ENCODE assay signal across 2 cellular contexts in the genomic region with DNA sequence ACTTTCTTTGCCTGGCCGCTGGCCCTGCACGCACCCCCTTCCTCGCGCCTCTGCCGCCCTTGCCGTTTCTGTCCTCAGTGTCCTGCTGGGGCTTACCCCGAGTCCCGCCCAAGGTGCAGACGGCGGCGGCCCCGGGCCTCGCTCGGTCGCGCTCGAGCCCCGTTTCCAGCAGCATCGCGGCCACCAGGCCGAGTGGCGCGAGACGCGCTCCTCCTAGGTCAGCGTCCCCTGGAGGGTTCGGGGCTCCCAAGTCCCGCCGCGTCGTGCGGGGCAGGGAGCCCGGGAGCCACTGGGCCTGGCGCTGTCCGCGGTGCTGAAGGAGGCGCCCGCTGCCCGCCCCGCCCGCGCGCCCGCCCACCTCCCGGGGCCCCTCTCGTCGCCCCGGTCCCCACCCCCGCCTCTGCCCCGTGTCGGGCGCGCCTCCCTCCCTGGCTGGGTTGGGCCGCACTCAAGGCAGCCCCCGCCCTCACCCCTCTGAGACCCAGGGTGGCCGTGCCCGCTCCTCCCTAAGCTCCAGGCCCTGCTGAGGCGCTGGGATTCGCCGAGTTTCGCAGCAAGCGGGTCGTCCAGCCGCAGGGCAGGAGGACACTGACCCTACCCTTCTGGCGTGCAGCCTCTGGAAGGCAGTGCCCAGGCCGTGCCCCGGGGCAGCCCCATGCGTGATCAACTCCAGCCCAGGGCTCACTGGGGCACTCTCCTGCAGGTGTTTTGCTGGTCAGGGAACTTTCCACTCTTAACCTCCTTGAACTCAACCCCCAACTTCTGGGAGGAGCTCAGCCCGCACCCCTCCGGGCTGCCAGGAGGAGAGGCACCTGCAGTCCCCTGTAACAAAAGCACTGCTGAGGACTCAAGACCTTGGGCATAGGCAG.
TF ChIP-seq lines count a peak whose summit lies in the region.

A gene (minus strand): TSS at position 291 of the 869 bp plus-strand sequence. CDS start 116 bp downstream, at position 175.

TF ChIP-seq in SK-N-SH, 30 proteins besides CTCF, POLR2A, EP300 and RAD21 (continued from another document):
- TF ChIP-seq, protein P1, sequence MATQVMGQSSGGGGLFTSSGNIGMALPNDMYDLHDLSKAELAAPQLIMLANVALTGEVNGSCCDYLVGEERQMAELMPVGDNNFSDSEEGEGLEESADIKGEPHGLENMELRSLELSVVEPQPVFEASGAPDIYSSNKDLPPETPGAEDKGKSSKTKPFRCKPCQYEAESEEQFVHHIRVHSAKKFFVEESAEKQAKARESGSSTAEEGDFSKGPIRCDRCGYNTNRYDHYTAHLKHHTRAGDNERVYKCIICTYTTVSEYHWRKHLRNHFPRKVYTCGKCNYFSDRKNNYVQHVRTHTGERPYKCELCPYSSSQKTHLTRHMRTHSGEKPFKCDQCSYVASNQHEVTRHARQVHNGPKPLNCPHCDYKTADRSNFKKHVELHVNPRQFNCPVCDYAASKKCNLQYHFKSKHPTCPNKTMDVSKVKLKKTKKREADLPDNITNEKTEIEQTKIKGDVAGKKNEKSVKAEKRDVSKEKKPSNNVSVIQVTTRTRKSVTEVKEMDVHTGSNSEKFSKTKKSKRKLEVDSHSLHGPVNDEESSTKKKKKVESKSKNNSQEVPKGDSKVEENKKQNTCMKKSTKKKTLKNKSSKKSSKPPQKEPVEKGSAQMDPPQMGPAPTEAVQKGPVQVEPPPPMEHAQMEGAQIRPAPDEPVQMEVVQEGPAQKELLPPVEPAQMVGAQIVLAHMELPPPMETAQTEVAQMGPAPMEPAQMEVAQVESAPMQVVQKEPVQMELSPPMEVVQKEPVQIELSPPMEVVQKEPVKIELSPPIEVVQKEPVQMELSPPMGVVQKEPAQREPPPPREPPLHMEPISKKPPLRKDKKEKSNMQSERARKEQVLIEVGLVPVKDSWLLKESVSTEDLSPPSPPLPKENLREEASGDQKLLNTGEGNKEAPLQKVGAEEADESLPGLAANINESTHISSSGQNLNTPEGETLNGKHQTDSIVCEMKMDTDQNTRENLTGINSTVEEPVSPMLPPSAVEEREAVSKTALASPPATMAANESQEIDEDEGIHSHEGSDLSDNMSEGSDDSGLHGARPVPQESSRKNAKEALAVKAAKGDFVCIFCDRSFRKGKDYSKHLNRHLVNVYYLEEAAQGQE (IDR thresholded peaks at IDR 0.05; ENCODE audit: low read depth, low read length) = peak; percentile 90

TF ChIP-seq in SK-N-SH treated with all-trans-retinoic acid at 6 μM for 48 hours, 23 proteins besides CTCF, POLR2A, EP300 and RAD21 (continued from another document):
- TF ChIP-seq, protein P2, sequence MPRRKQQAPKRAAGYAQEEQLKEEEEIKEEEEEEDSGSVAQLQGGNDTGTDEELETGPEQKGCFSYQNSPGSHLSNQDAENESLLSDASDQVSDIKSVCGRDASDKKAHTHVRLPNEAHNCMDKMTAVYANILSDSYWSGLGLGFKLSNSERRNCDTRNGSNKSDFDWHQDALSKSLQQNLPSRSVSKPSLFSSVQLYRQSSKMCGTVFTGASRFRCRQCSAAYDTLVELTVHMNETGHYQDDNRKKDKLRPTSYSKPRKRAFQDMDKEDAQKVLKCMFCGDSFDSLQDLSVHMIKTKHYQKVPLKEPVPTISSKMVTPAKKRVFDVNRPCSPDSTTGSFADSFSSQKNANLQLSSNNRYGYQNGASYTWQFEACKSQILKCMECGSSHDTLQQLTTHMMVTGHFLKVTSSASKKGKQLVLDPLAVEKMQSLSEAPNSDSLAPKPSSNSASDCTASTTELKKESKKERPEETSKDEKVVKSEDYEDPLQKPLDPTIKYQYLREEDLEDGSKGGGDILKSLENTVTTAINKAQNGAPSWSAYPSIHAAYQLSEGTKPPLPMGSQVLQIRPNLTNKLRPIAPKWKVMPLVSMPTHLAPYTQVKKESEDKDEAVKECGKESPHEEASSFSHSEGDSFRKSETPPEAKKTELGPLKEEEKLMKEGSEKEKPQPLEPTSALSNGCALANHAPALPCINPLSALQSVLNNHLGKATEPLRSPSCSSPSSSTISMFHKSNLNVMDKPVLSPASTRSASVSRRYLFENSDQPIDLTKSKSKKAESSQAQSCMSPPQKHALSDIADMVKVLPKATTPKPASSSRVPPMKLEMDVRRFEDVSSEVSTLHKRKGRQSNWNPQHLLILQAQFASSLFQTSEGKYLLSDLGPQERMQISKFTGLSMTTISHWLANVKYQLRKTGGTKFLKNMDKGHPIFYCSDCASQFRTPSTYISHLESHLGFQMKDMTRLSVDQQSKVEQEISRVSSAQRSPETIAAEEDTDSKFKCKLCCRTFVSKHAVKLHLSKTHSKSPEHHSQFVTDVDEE (CRISPR knock-in tag; IDR thresholded peaks at IDR 0.05) = no peak
